Comparison of ENCODE assay signal across 20 cellular contexts in genomic region chr17:1481736-1482135, GRCh38.
"Had no signal": no experiment of that assay in that cellular context is flagged by ENCODE, and none has a peak within 500 bp of the region (broad histone marks: within the 10 kb centered on the region; RNA-seq: fewer than 3 reads in every experiment).

No MANE protein-coding gene starts in this region.

- H3K4me3 Mint-ChIP-seq: activated CD4-positive, alpha-beta memory T cell treated with anti-CD3 and anti-CD28 coated beads for 36 hours; activated CD8-positive, alpha-beta memory T cell treated with anti-CD3 and anti-CD28 coated beads, Interleukin-2, amount 10 ng/mL, durations not matched to agents 7 days and 5 days; activated naive CD4-positive, alpha-beta T cell treated with anti-CD3 and anti-CD28 coated beads for 36 hours; endodermal cell; natural killer cell treated with Interleukin-12 subunit alpha and Interleukin-12 subunit beta and Interleukin-15 and Interleukin-18, amount 100 ng/mL, for 72 hours had no signal

- H3K36me3 Mint-ChIP-seq: natural killer cell treated with Interleukin-12 subunit alpha and Interleukin-12 subunit beta and Interleukin-15 and Interleukin-18, amount 100 ng/mL, for 72 hours had no signal

- H3K4me1 Mint-ChIP-seq: endodermal cell had no signal

- DNase-seq: activated CD4-positive, alpha-beta memory T cell treated with anti-CD3 and anti-CD28 coated beads for 36 hours; activated CD8-positive, alpha-beta memory T cell treated with anti-CD3 and anti-CD28 coated beads, Interleukin-2, amount 10 ng/mL, durations not matched to agents 7 days and 5 days; activated naive CD4-positive, alpha-beta T cell treated with anti-CD3 and anti-CD28 coated beads for 36 hours; activated T-cell treated with anti-CD3 and anti-CD28 coated beads, Interleukin-2, amount 50 U/mL, for 1 hour; endodermal cell; glutamatergic neuron; kidney; mesendoderm; occipital lobe; psoas muscle; spleen; T-helper 1 cell; T1000 had no signal

- H3K9me3 ChIP-seq: ascending aorta, breast epithelium, psoas muscle, spleen, tibial nerve had no signal

- H3K9me3 Mint-ChIP-seq: activated CD4-positive, alpha-beta memory T cell treated with anti-CD3 and anti-CD28 coated beads for 36 hours; activated naive CD4-positive, alpha-beta T cell treated with anti-CD3 and anti-CD28 coated beads for 36 hours; activated T-helper 2 cell treated with anti-CD3 and anti-CD28 coated beads, Interferon-gamma antibody, Interleukin-2, Interleukin-4, amounts not matched to agents 10 μg/mL and 5 μg/mL and 100 μg/mL, durations not matched to agents 14 hours and 24 hours and 36 hours; endodermal cell; natural killer cell treated with Interleukin-12 subunit alpha and Interleukin-12 subunit beta and Interleukin-15 and Interleukin-18, amount 100 ng/mL, for 72 hours had no signal

- H3K27ac Mint-ChIP-seq: activated CD4-positive, alpha-beta memory T cell treated with anti-CD3 and anti-CD28 coated beads for 36 hours; activated CD8-positive, alpha-beta memory T cell treated with anti-CD3 and anti-CD28 coated beads, Interleukin-2, amount 10 ng/mL, durations not matched to agents 7 days and 5 days; activated naive CD4-positive, alpha-beta T cell treated with anti-CD3 and anti-CD28 coated beads for 36 hours; activated T-helper 2 cell treated with anti-CD3 and anti-CD28 coated beads, Interferon-gamma antibody, Interleukin-2, Interleukin-4, amounts not matched to agents 10 μg/mL and 5 μg/mL and 100 μg/mL, durations not matched to agents 14 hours and 24 hours and 36 hours; endodermal cell; natural killer cell treated with Interleukin-12 subunit alpha and Interleukin-12 subunit beta and Interleukin-15 and Interleukin-18, amount 100 ng/mL, for 72 hours had no signal

- H3K27ac ChIP-seq: breast epithelium, psoas muscle, spleen had no signal

- ATAC-seq: activated CD8-positive, alpha-beta memory T cell treated with anti-CD3 and anti-CD28 coated beads, Interleukin-2, amount 10 ng/mL, durations not matched to agents 7 days and 5 days; esophagus mucosa; natural killer cell treated with Interleukin-12 subunit alpha and Interleukin-12 subunit beta and Interleukin-15 and Interleukin-18, amount 100 ng/mL, for 72 hours; sciatic nerve had no signal

- H3K4me3 ChIP-seq: ascending aorta, breast epithelium, psoas muscle, spleen, tibial nerve had no signal

- H3K27me3 Mint-ChIP-seq: activated CD4-positive, alpha-beta memory T cell treated with anti-CD3 and anti-CD28 coated beads for 36 hours; activated CD8-positive, alpha-beta memory T cell treated with anti-CD3 and anti-CD28 coated beads, Interleukin-2, amount 10 ng/mL, durations not matched to agents 7 days and 5 days had no signal

- H3K27me3 ChIP-seq: ascending aorta, breast epithelium, tibial nerve had no signal
